In genomic region chr3:72261566-72262564, GRCh38 we compare ENCODE assay signal across 25 cellular contexts.
DNase-seq lines count a peak whose midpoint lies in the region; ATAC-seq, FAIRE-seq and TF ChIP-seq lines count a peak whose summit lies in the region.
"Had no signal": no experiment of that assay in that cellular context is flagged by ENCODE, and none has a peak within 500 bp of the region (broad histone marks: within the 10 kb centered on the region; RNA-seq: fewer than 3 reads in every experiment).

No MANE protein-coding gene starts in this region.

- TF ChIP-seq CTCF in left ventricle myocardium inferior (IDR thresholded peaks at IDR 0.05; ENCODE audit: borderline replicate concordance), result no peak
- TF ChIP-seq CTCF in HepG2 (CRISPR knock-in tag; IDR thresholded peaks at IDR 0.05), result no peak

- H3K9ac ChIP-seq in HepG2 (ENCODE audit: insufficient read depth, low read depth, low read length), result no peak overlapping the region

- no peak overlapping the region for H3K27ac ChIP-seq in left ventricle myocardium inferior (replicated peaks)
- H3K27ac ChIP-seq in HepG2 (ENCODE audit: extremely low read length, insufficient read depth, low read length), result no peak overlapping the region
- H3K27ac ChIP-seq: transverse colon had no signal

- no peak for TF ChIP-seq POLR2A in HepG2 (IDR thresholded peaks at IDR 0.05; ENCODE audit: insufficient read depth in 1 of 2, low read depth in 2 of 2, low read length in 2 of 2)

- H3K27ac Mint-ChIP-seq in effector memory CD8-positive, alpha-beta T cell, result no peak overlapping the region
- H3K27ac Mint-ChIP-seq: mesothelial cell of epicardium had no signal

- BruUV-seq in HepG2 (replicated peaks; lab: Mats Ljungman, UMichigan), result no TSS peak

- no peak overlapping the region for H2AFZ ChIP-seq in HepG2 (ENCODE audit: low read length)

- no peaks in the 10 kb centered on the region for H3K9me3 Mint-ChIP-seq in effector memory CD8-positive, alpha-beta T cell
- H3K9me3 Mint-ChIP-seq: mesothelial cell of epicardium had no signal

- FAIRE-seq in HepG2 (lab: Jason Lieb, UNC), result no peak
- FAIRE-seq: astrocyte had no signal

- WGBS in HepG2 (ENCODE audit: low lambda C conversion rate), result 39% methylated on average over 8 of the region's 8 CpGs

- no peak overlapping the region for H3K4me3 Mint-ChIP-seq in effector memory CD8-positive, alpha-beta T cell
- H3K4me3 Mint-ChIP-seq: mesothelial cell of epicardium had no signal

- TF ChIP-seq RAD21 in HepG2 (CRISPR knock-in tag; IDR thresholded peaks at IDR 0.05), result no peak

- H3K79me2 ChIP-seq in HepG2 (ENCODE audit: insufficient read depth, low read length), result no peaks in the 10 kb centered on the region

- TF ChIP-seq EP300 in HepG2 (IDR thresholded peaks at IDR 0.05; ENCODE audit: low read depth in 2 of 2, low read length in 2 of 2) (no peak), HepG2 (CRISPR knock-in tag; IDR thresholded peaks at IDR 0.05; ENCODE audit: borderline replicate concordance) (no peak)

- H3K9me3 ChIP-seq in left ventricle myocardium inferior (replicated peaks) (no peaks in the 10 kb centered on the region), HepG2 (ENCODE audit: low read length) (no peaks in the 10 kb centered on the region)
- H3K9me3 ChIP-seq: transverse colon had no signal

- in situ Hi-C loops in HepG2 (cut with HindIII; ENCODE audit: extremely low pct_ligation_motif_present, low pct_unique_long_range_greater_than_20kb), result no loop called here

- no peak overlapping the region for H3K4me2 ChIP-seq in HepG2 (ENCODE audit: low read depth, low read length)

- H3K27me3 Mint-ChIP-seq in effector memory CD8-positive, alpha-beta T cell, result peaks cover 28 to 60% of the 10 kb centered on the region in 2 donors

- POLR2A ChIA-PET in HepG2 (lab: Yijun Ruan, JAX), result no interaction called here

- H3K36me3 Mint-ChIP-seq in effector memory CD8-positive, alpha-beta T cell (ENCODE audit: insufficient read depth), result no peaks in the 10 kb centered on the region
- H3K36me3 Mint-ChIP-seq: mesothelial cell of epicardium had no signal

- H3K36me3 ChIP-seq in left ventricle myocardium inferior (no peaks in the 10 kb centered on the region), HepG2 (replicated peaks in 1 of 2; ENCODE audit: control insufficient read depth in 1 of 2, insufficient read depth in 2 of 2, low read length in 2 of 2) (no peaks in the 10 kb centered on the region)
- H3K36me3 ChIP-seq: transverse colon had no signal

- CTCF ChIA-PET in HepG2 (lab: Yijun Ruan, JAX; ENCODE audit: low intra/inter-chr PET ratio, low total read pairs), result no interaction called here

- no peaks in the 10 kb centered on the region for H4K20me1 ChIP-seq in HepG2 (ENCODE audit: insufficient read depth, low read length)

- H3K27me3 ChIP-seq in left ventricle myocardium inferior (ENCODE audit: low read depth) (no peaks in the 10 kb centered on the region), HepG2 (ENCODE audit: control insufficient read depth in 1 of 2, insufficient read depth in 2 of 2, low read length in 2 of 2) (no peaks in the 10 kb centered on the region; a peak in 1 of 5 replicates)
- H3K27me3 ChIP-seq: transverse colon had no signal

- DNase-seq in left ventricle myocardium superior (no peak), left ventricle myocardium inferior (no peak), RPMI7951 (ENCODE audit: low read depth) (peak; percentile 52), HepG2 (ENCODE audit: low spot score) (no peak), NCI-H146 treated with DMSO at 0.1 percent for 48 hours (lab: John Stamatoyannopoulos, UW; ENCODE audit: unreplicated experiment) (no peak)
- no peak for DNase-seq in effector memory CD8-positive, alpha-beta T cell
- DNase-seq: activated CD4-positive, alpha-beta T cell treated with anti-CD3 and anti-CD28 coated beads, Interleukin-2, amount 50 U/mL, for 1 hour; activated gamma-delta T cell treated with Interleukin-2 at 50 U/mL for 16 hours; activated T-cell treated with anti-CD3 and anti-CD28 coated beads, Interleukin-2, amount 50 U/mL, for 1 hour; erythroblast; HCEC 1CT; islet precursor cell; naive thymus-derived CD8-positive, alpha-beta T cell; NCI-H1092; NCI-H1930; SIG-M5; stimulated activated CD4-positive, alpha-beta T cell treated with anti-CD3 and anti-CD28 coated beads, Interleukin-15, amount 100 ng/mL, for 24 hours; stimulated activated CD4-positive, alpha-beta T cell treated with anti-CD3 and anti-CD28 coated beads, Interleukin-4, amount 100 ng/mL, for 4 hours; T-helper 9 cell; transverse colon had no signal

- no peak overlapping the region for H3K4me3 ChIP-seq in left ventricle myocardium inferior
- H3K4me3 ChIP-seq in HepG2 (replicated peaks in 1 of 3; ENCODE audit: insufficient read depth in 1 of 3, low read depth in 2 of 3, low read length in 3 of 3), result no peak overlapping the region
- H3K4me3 ChIP-seq: transverse colon had no signal

- intact Hi-C loops in left ventricle myocardium superior (cut with micrococcal nuclease) (no loop called here), left ventricle myocardium inferior (cut with micrococcal nuclease) (no loop called here), HepG2 (cut with micrococcal nuclease; ENCODE audit: unreplicated experiment) (no loop called here)

- peaks cover 15% of the 10 kb centered on the region for H3K4me1 ChIP-seq in left ventricle myocardium inferior
- no peaks in the 10 kb centered on the region for H3K4me1 ChIP-seq in HepG2 (ENCODE audit: insufficient read depth, low read length)

- H3K4me1 Mint-ChIP-seq in effector memory CD8-positive, alpha-beta T cell (ENCODE audit: low read depth in 2 of 2), result peaks cover 0 to 4% of the 10 kb centered on the region in 2 donors

- peak; percentile 24 for ATAC-seq in left ventricle myocardium superior
- ATAC-seq in HepG2, result no peak
- no peak for ATAC-seq in GM19463 (IDR thresholded peaks at IDR 0.05; ENCODE audit: unreplicated experiment)
- no peak for ATAC-seq in effector memory CD8-positive, alpha-beta T cell (replicated peaks)
- no peak for ATAC-seq in GM21528 (IDR thresholded peaks at IDR 0.05; ENCODE audit: low FRiP score, unreplicated experiment)
- ATAC-seq: naive thymus-derived CD8-positive, alpha-beta T cell; Panc1 had no signal

TF ChIP-seq in HepG2, 621 proteins besides CTCF, POLR2A, EP300 and RAD21:
- TF ChIP-seq, protein P1, sequence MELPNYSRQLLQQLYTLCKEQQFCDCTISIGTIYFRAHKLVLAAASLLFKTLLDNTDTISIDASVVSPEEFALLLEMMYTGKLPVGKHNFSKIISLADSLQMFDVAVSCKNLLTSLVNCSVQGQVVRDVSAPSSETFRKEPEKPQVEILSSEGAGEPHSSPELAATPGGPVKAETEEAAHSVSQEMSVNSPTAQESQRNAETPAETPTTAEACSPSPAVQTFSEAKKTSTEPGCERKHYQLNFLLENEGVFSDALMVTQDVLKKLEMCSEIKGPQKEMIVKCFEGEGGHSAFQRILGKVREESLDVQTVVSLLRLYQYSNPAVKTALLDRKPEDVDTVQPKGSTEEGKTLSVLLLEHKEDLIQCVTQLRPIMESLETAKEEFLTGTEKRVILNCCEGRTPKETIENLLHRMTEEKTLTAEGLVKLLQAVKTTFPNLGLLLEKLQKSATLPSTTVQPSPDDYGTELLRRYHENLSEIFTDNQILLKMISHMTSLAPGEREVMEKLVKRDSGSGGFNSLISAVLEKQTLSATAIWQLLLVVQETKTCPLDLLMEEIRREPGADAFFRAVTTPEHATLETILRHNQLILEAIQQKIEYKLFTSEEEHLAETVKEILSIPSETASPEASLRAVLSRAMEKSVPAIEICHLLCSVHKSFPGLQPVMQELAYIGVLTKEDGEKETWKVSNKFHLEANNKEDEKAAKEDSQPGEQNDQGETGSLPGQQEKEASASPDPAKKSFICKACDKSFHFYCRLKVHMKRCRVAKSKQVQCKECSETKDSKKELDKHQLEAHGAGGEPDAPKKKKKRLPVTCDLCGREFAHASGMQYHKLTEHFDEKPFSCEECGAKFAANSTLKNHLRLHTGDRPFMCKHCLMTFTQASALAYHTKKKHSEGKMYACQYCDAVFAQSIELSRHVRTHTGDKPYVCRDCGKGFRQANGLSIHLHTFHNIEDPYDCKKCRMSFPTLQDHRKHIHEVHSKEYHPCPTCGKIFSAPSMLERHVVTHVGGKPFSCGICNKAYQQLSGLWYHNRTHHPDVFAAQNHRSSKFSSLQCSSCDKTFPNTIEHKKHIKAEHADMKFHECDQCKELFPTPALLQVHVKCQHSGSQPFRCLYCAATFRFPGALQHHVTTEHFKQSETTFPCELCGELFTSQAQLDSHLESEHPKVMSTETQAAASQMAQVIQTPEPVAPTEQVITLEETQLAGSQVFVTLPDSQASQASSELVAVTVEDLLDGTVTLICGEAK (IDR thresholded peaks at IDR 0.05), result peak; percentile 35; the same call in 1 of the 2 replicates
- TF ChIP-seq, protein P1 (CRISPR knock-in tag; IDR thresholded peaks at IDR 0.05), result no peak
- TF ChIP-seq SMARCE1 (IDR thresholded peaks at IDR 0.05; ENCODE audit: borderline replicate concordance) (no peak), ZNF891 (CRISPR knock-in tag; IDR thresholded peaks at IDR 0.05) (no peak), MXI1 (IDR thresholded peaks at IDR 0.05; ENCODE audit: borderline replicate concordance, low read depth, low read length) (no peak)
